22 cellular contexts compared by ENCODE assay signal in genomic region chr2:197125000-197125399, GRCh38.
DNase-seq lines count a peak whose midpoint lies in the region; ATAC-seq and TF ChIP-seq lines count a peak whose summit lies in the region.
"Had no signal": no experiment of that assay in that cellular context is flagged by ENCODE, and none has a peak within 500 bp of the region (broad histone marks: within the 10 kb centered on the region; RNA-seq: fewer than 3 reads in every experiment).

No MANE protein-coding gene starts in this region.

- H3K4me1 ChIP-seq in adrenal gland (replicated peaks in 1 of 2) (peaks cover 19 to 32% of the 10 kb centered on the region in 2 donors), thoracic aorta (ENCODE audit: control insufficient read depth in 1 of 2, low read depth in 2 of 2) (peaks cover 12 to 35% of the 10 kb centered on the region in 2 donors)
- H3K4me1 ChIP-seq: lower lobe of right lung, testis had no signal

- peaks cover 0 to 11% of the 10 kb centered on the region in 2 donors for H3K36me3 ChIP-seq in adrenal gland (replicated peaks in 1 of 2)
- H3K36me3 ChIP-seq in thoracic aorta: peaks cover 9% of the 10 kb centered on the region
- H3K36me3 ChIP-seq: cardiac muscle cell, WERI-Rb-1 had no signal

- ATAC-seq in thoracic aorta (ENCODE audit: insufficient number of reproducible peaks, low FRiP score, low read depth): no peak
- ATAC-seq: effector memory CD8-positive, alpha-beta T cell; HepG2; lower lobe of right lung; PC-3 had no signal

- H3K27ac ChIP-seq in adrenal gland (peak overlapping the region in 4 of 5 donors; percentile 25 to 61 (median 50)), thoracic aorta (peak overlapping the region; percentile 60)
- H3K27ac ChIP-seq: cardiac muscle cell, lower lobe of right lung, testis, WERI-Rb-1 had no signal

- H3K4me3 ChIP-seq in adrenal gland: no peak overlapping the region
- peak overlapping the region; percentile 22 for H3K4me3 ChIP-seq in thoracic aorta
- H3K4me3 ChIP-seq: cardiac muscle cell, lower lobe of right lung, testis had no signal

- no peaks in the 10 kb centered on the region for H3K27me3 ChIP-seq in adrenal gland
- H3K27me3 ChIP-seq in thoracic aorta (replicated peaks; ENCODE audit: insufficient read depth): no peaks in the 10 kb centered on the region
- H3K27me3 ChIP-seq: cardiac muscle cell, testis had no signal

- WGBS in adrenal gland, 4 donors: 31 to 38% (median 34%) methylated on average over 3 of the region's 3 CpGs

- TF ChIP-seq CTCF in adrenal gland (IDR thresholded peaks at IDR 0.05) (no peak), thoracic aorta (IDR thresholded peaks at IDR 0.05) (no peak)

- no peak for TF ChIP-seq POLR2A in adrenal gland (IDR thresholded peaks at IDR 0.05)

- intact Hi-C loops in adrenal gland (cut with DNase I): no loop called here

- DNase-seq in H4 (ENCODE audit: low spot score) (peak; percentile 11), adrenal gland (peak in 2 of 7 donors; percentile 35 to 37), fibroblast of peridontal ligament (ENCODE audit: extremely low read depth) (peak; percentile 86), thoracic aorta (ENCODE audit: low spot score) (no peak), SIG-M5 (lab: John Stamatoyannopoulos, UW) (no peak)
- DNase-seq in activated CD8-positive, alpha-beta memory T cell treated with anti-CD3 and anti-CD28 coated beads, Interleukin-2, amount 50 U/mL, for 4 hours: no peak
- DNase-seq in activated naive CD4-positive, alpha-beta T cell treated with anti-CD3 and anti-CD28 coated beads, Interleukin-2, amount 50 U/mL, for 16 hours: no peak
- DNase-seq: activated effector memory CD4-positive, alpha-beta T cell treated with anti-CD3 and anti-CD28 coated beads, Interleukin-2, amount 50 U/mL, for 16 hours; CD4-positive, CD25-positive, alpha-beta regulatory T cell; effector memory CD8-positive, alpha-beta T cell; H7; lower lobe of right lung; NCI-H2081; NCI-H526; nephron progenitor cell; PC-3; retina; stimulated activated CD4-positive, alpha-beta T cell treated with anti-CD3 and anti-CD28 coated beads, Interleukin-1b, Interleukin-23, amount 100 ng/mL, for 48 hours; testis; WERI-Rb-1 had no signal

- H3K9me3 ChIP-seq in adrenal gland (replicated peaks in 1 of 3) (no peaks in the 10 kb centered on the region), thoracic aorta (no peaks in the 10 kb centered on the region)
- H3K9me3 ChIP-seq: lower lobe of right lung, testis had no signal

Comparison
In these comparisons a context has a peak if more than half of its experiments do, and no peak if none do; other contexts are left out.
1. DNase-seq: peak in H4 (single experiment) and fibroblast of peridontal ligament (single experiment); none in thoracic aorta (single experiment), activated CD8-positive, alpha-beta memory T cell treated with anti-CD3 and anti-CD28 coated beads, Interleukin-2, amount 50 U/mL, for 4 hours (single experiment), SIG-M5 (single experiment) and activated naive CD4-positive, alpha-beta T cell treated with anti-CD3 and anti-CD28 coated beads, Interleukin-2, amount 50 U/mL, for 16 hours (single experiment).